ENCODE assay signal across 10 cellular contexts in the genomic region with DNA sequence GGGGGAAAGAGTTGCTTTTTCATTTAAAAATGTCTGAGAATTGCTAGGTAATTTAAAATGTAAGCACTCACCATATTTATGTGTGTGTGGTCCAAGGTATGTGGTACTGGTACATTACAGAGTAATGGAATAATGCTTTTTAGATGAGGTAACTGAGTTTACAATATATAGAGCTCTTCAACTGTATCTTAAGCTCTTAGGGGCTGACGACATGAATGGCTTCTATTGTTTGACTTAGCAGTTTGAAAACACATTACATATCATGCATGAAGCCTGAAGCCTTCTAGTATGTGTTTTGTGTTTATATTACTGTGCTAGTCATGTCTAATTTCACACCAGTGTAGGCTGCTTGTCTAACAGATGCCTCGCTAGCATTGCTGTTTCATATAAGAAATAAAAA. TPM values are rescaled to one million over a fixed set of nuclear protein-coding genes. Genes with fewer than 3 reads are reported as not detected.
DNase-seq lines count a peak whose midpoint lies in the region; ATAC-seq, FAIRE-seq and TF ChIP-seq lines count a peak whose summit lies in the region.
"Had no signal": no experiment of that assay in that cellular context is flagged by ENCODE, and none has a peak within 500 bp of the region (broad histone marks: within the 10 kb centered on the region; RNA-seq: fewer than 3 reads in every experiment).

No MANE protein-coding gene starts in this region.

- 0 out of 2 replicates have a peak overlapping the region, but pooled peaks have one; percentile 7 for H2AFZ ChIP-seq in OCI-LY3 (ENCODE audit: low read depth, low read length)

- H3K9me3 ChIP-seq in left ventricle myocardium inferior (replicated peaks) (no peaks in the 10 kb centered on the region), OCI-LY3 (ENCODE audit: insufficient read depth, low read length) (no peaks in the 10 kb centered on the region)
- H3K9me3 ChIP-seq: BLaER1 treated with 17β-estradiol and CSF1 and Interleukin-3, amounts not matched to agents 10 nM and 100 nM had no signal

- no peak overlapping the region for H3K9ac ChIP-seq in OCI-LY3 (ENCODE audit: low read length)
- H3K9ac ChIP-seq: BLaER1 treated with 17β-estradiol and CSF1 and Interleukin-3, amounts not matched to agents 10 nM and 100 nM had no signal

- no peak overlapping the region for H3K4me3 Mint-ChIP-seq in glutamatergic neuron (ENCODE audit: unreplicated experiment)

- H3K27me3 ChIP-seq in left ventricle myocardium inferior (ENCODE audit: low read depth) (no peaks in the 10 kb centered on the region), OCI-LY3 (ENCODE audit: low read depth, low read length) (no peaks in the 10 kb centered on the region)
- H3K27me3 ChIP-seq: BLaER1 treated with 17β-estradiol and CSF1 and Interleukin-3, amounts not matched to agents 10 nM and 100 nM had no signal

- peaks cover 2% of the 10 kb centered on the region for H3K27me3 Mint-ChIP-seq in glutamatergic neuron (ENCODE audit: unreplicated experiment)

- H3K36me3 Mint-ChIP-seq in glutamatergic neuron (ENCODE audit: unreplicated experiment): no peaks in the 10 kb centered on the region

- in situ Hi-C loops in G401 (cut with HindIII; ENCODE audit: low sequenced_read_pairs): no loop called here

- no peaks in the 10 kb centered on the region for H3K79me2 ChIP-seq in OCI-LY3 (ENCODE audit: low read length)

- no peaks in the 10 kb centered on the region for H3K36me3 ChIP-seq in left ventricle myocardium inferior
- no peaks in the 10 kb centered on the region for H3K36me3 ChIP-seq in OCI-LY3 (replicated peaks; ENCODE audit: low read depth, low read length)
- H3K36me3 ChIP-seq: BLaER1 treated with 17β-estradiol and CSF1 and Interleukin-3, amounts not matched to agents 10 nM and 100 nM had no signal

- H4K20me1 ChIP-seq in OCI-LY3 (ENCODE audit: insufficient read depth, low read length): no peaks in the 10 kb centered on the region
- H4K20me1 ChIP-seq: BLaER1 treated with 17β-estradiol and CSF1 and Interleukin-3, amounts not matched to agents 10 nM and 100 nM had no signal

- no peaks in the 10 kb centered on the region for H3K9me3 Mint-ChIP-seq in glutamatergic neuron (ENCODE audit: unreplicated experiment)

- H3K27ac Mint-ChIP-seq in glutamatergic neuron (ENCODE audit: unreplicated experiment): peak overlapping the region; percentile 92

- H3K27ac ChIP-seq in left ventricle myocardium inferior (replicated peaks) (peak overlapping the region; percentile 55), OCI-LY3 (ENCODE audit: low read length) (no peak overlapping the region)
- H3K27ac ChIP-seq: BLaER1 treated with 17β-estradiol and CSF1 and Interleukin-3, amounts not matched to agents 10 nM and 100 nM had no signal

- H3K4me1 ChIP-seq in left ventricle myocardium inferior (peaks cover 20% of the 10 kb centered on the region), OCI-LY3 (ENCODE audit: low read length) (peaks cover 26% of the 10 kb centered on the region)
- H3K4me1 ChIP-seq: BLaER1 treated with 17β-estradiol and CSF1 and Interleukin-3, amounts not matched to agents 10 nM and 100 nM had no signal

- TF ChIP-seq CTCF in left ventricle myocardium inferior (IDR thresholded peaks at IDR 0.05; ENCODE audit: borderline replicate concordance): no peak
- no peak for TF ChIP-seq CTCF in OCI-LY3 (IDR thresholded peaks at IDR 0.05; ENCODE audit: low read depth, low read length)
- TF ChIP-seq CTCF in glutamatergic neuron (IDR thresholded peaks at IDR 0.05; ENCODE audit: partially characterized antibody, unreplicated experiment): no peak

- no peak for FAIRE-seq in urothelium cell line (lab: Jason Lieb, UNC)

- ATAC-seq in Right ventricle myocardium inferior (no peak), HG03520 (IDR thresholded peaks at IDR 0.05; ENCODE audit: unreplicated experiment) (no peak)

- H3K4me3 ChIP-seq in left ventricle myocardium inferior: no peak overlapping the region
- no peak overlapping the region for H3K4me3 ChIP-seq in OCI-LY3 (ENCODE audit: low read length)
- H3K4me3 ChIP-seq: BLaER1 treated with 17β-estradiol and CSF1 and Interleukin-3, amounts not matched to agents 10 nM and 100 nM had no signal

- intact Hi-C loops in left ventricle myocardium inferior (cut with micrococcal nuclease): no loop called here
- intact Hi-C loops in Right ventricle myocardium inferior (cut with DNase I): no loop called here

- H3K4me1 Mint-ChIP-seq in glutamatergic neuron (ENCODE audit: low read depth, unreplicated experiment): peaks cover 20% of the 10 kb centered on the region

- H3K4me2 ChIP-seq in OCI-LY3 (ENCODE audit: low read length): no peak overlapping the region
- H3K4me2 ChIP-seq: BLaER1 treated with 17β-estradiol and CSF1 and Interleukin-3, amounts not matched to agents 10 nM and 100 nM had no signal

- DNase-seq in left ventricle myocardium inferior: no peak
- DNase-seq in Right ventricle myocardium inferior (ENCODE audit: missing footprints): no peak
- no peak for DNase-seq in glutamatergic neuron
- peak; percentile 6 for DNase-seq in urothelium cell line (ENCODE audit: low spot score)
- DNase-seq in G401 (ENCODE audit: low spot score): no peak
- no peak for DNase-seq in stimulated activated CD8-positive, alpha-beta memory T cell treated with anti-CD3 and anti-CD28 coated beads, Interleukin-4, amount 100 ng/mL, for 48 hours
- DNase-seq: nucleus accumbens had no signal

RNA-seq across cellular contexts. Expression of a gene that starts 37.1 kb away (rescaled TPM):
- 15.9 TPM for total RNA-seq in left ventricle myocardium inferior
- 10.0 TPM for total RNA-seq in Right ventricle myocardium inferior
- 11.7 TPM for total RNA-seq in glutamatergic neuron (ENCODE audit: unreplicated experiment)
- total RNA-seq in G401 (2014; rRNA removed; shearing (Covaris generic)): not detected in 2 replicates

Comparison
In these comparisons a context has a peak if more than half of its experiments do, and no peak if none do; other contexts are left out.
1. RNA of a gene that starts 37.1 kb away (total RNA-seq): 15.9 TPM in left ventricle myocardium inferior (single experiment), 11.7 TPM in glutamatergic neuron (single experiment) and 10.0 TPM in Right ventricle myocardium inferior (single experiment); not detected in G401; every median in the first group is over 10 times any median in the second.